20 cellular contexts compared by ENCODE assay signal in the genomic region with DNA sequence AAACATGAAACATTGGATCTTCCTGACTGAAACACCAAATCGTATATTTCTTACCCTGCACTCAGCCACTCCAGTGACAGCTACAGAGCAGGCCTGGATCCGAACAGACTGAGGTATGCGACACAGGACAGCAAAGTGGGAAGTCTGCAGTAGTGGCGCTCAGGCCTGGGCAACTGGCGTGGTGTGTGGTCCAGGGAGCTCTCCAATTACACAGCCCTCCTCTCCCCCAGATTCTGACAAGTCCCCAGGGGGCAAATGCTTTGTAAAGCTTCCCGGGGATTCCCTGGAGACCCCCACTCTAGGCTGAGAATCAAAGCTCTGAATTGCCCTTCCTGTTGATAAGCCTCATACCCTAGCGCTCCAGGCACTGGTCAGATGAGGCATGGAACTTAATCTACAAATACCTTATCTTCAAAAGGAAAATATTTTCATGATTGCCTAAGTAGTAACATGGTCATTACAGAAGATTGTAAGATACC.
DNase-seq lines count a peak whose midpoint lies in the region; ATAC-seq and TF ChIP-seq lines count a peak whose summit lies in the region.
"Had no signal": no experiment of that assay in that cellular context is flagged by ENCODE, and none has a peak within 500 bp of the region (broad histone marks: within the 10 kb centered on the region; RNA-seq: fewer than 3 reads in every experiment).

No MANE protein-coding gene starts in this region.

- H2BK120ac ChIP-seq in neuronal stem cell (ENCODE audit: low read depth, low read length), result no peak overlapping the region

- H4K91ac ChIP-seq in neuronal stem cell (ENCODE audit: low read depth, low read length, poor library complexity), result no peak overlapping the region

- peaks cover 0 to 17% (median 11%) of the 10 kb centered on the region in 10 experiments; a peak in 15 of 20 replicates for H3K4me1 ChIP-seq in BLaER1 treated with 17β-estradiol and CSF1 and Interleukin-3, amounts not matched to agents 10 nM and 100 nM
- peaks cover 22% of the 10 kb centered on the region for H3K4me1 ChIP-seq in endodermal cell (ENCODE audit: control insufficient read depth, insufficient read depth, low read length)
- peaks cover 25 to 38% of the 10 kb centered on the region in 2 donors for H3K4me1 ChIP-seq in neuronal stem cell (ENCODE audit: control insufficient read depth in 2 of 2, insufficient read depth in 1 of 2, low read depth in 1 of 2, low read length in 2 of 2)
- H3K4me1 ChIP-seq in HAP-1, result peaks cover 9% of the 10 kb centered on the region; the same call in 1 of the 2 replicates
- H3K4me1 ChIP-seq: upper lobe of right lung had no signal

- no peak overlapping the region for H3K27ac Mint-ChIP-seq in endodermal cell
- H3K27ac Mint-ChIP-seq: activated CD8-positive, alpha-beta T cell treated with anti-CD3 and anti-CD28 coated beads for 36 hours; activated T-helper 2 cell treated with anti-CD3 and anti-CD28 coated beads, Interferon-gamma antibody, Interleukin-2, Interleukin-4, amounts not matched to agents 10 μg/mL and 5 μg/mL and 100 μg/mL, durations not matched to agents 14 hours and 24 hours and 36 hours; stimulated activated effector memory CD8-positive, alpha-beta T cell treated with anti-CD3 and anti-CD28 coated beads, Interleukin-12 subunit alpha, Interleukin-12 subunit beta, amount 100 ng/mL, for 72 hours had no signal

- DNase-seq in NCI-H1436 treated with DMSO at 0.1 percent for 48 hours (lab: John Stamatoyannopoulos, UW) (peak; percentile 10), endodermal cell (peak; percentile 86), neuronal stem cell (ENCODE audit: low spot score) (peak; percentile 59), DMS79 treated with DMSO at 0.1 percent for 48 hours (lab: John Stamatoyannopoulos, UW) (no peak), RWPE1 (ENCODE audit: low spot score) (no peak), HAP-1 (ENCODE audit: low spot score in 2 of 2) (no peak)
- DNase-seq: activated CD8-positive, alpha-beta T cell treated with anti-CD3 and anti-CD28 coated beads for 36 hours; amniotic stem cell; COR-L47; gastrocnemius medialis; NCI-H1105 treated with DMSO at 0.1 percent for 48 hours; NCI-H446 treated with DMSO at 0.1 percent for 48 hours; OCI-M1; small intestine; upper lobe of right lung had no signal

- H3K14ac ChIP-seq in neuronal stem cell (ENCODE audit: low read length), result no peak overlapping the region

- 0 out of 22 replicates have a peak, but pooled peaks cover 0 to 5% (median 0%) of the 10 kb centered on the region in 11 experiments for H3K9me3 ChIP-seq in BLaER1 treated with 17β-estradiol and CSF1 and Interleukin-3, amounts not matched to agents 10 nM and 100 nM (replicated peaks in 1 of 11)
- H3K9me3 ChIP-seq in endodermal cell (ENCODE audit: control insufficient read depth, low read length) (no peaks in the 10 kb centered on the region), neuronal stem cell (replicated peaks in 1 of 2; ENCODE audit: control insufficient read depth in 2 of 2, insufficient read depth in 1 of 2, low read depth in 1 of 2, low read length in 2 of 2) (no peaks in the 10 kb centered on the region), HAP-1 (no peaks in the 10 kb centered on the region)
- H3K9me3 ChIP-seq: gastrocnemius medialis, upper lobe of right lung had no signal

- H3K36me3 Mint-ChIP-seq in endodermal cell (ENCODE audit: low read depth), result no peaks in the 10 kb centered on the region
- H3K36me3 Mint-ChIP-seq: stimulated activated effector memory CD8-positive, alpha-beta T cell treated with anti-CD3 and anti-CD28 coated beads, Interleukin-12 subunit alpha, Interleukin-12 subunit beta, amount 100 ng/mL, for 72 hours had no signal

- CTCF ChIA-PET in RWPE1 (lab: Yijun Ruan, JAX), result interaction anchor here (1.1 kb wide), 1 partner anchor 502 kb away, joined by 4 read pairs; no protein-coding TSS in a partner anchor

- ATAC-seq in GM19328 (IDR thresholded peaks at IDR 0.05; ENCODE audit: unreplicated experiment), result no peak
- ATAC-seq: activated CD8-positive, alpha-beta T cell treated with anti-CD3 and anti-CD28 coated beads for 36 hours; stimulated activated effector memory CD8-positive, alpha-beta T cell treated with anti-CD3 and anti-CD28 coated beads, Interleukin-12 subunit alpha, Interleukin-12 subunit beta, amount 100 ng/mL, for 72 hours had no signal

- H3K4me3 ChIP-seq in BLaER1 treated with 17β-estradiol and CSF1 and Interleukin-3, amounts not matched to agents 10 nM and 100 nM, result no peak overlapping the region
- H3K4me3 ChIP-seq in endodermal cell (ENCODE audit: low read length) (peak overlapping the region; percentile 30), neuronal stem cell (ENCODE audit: low read length in 2 of 2) (peak overlapping the region in 1 of 2 donors; percentile 43), HAP-1 (no peak overlapping the region)
- H3K4me3 ChIP-seq: gastrocnemius medialis, upper lobe of right lung had no signal

- no peaks in the 10 kb centered on the region for H4K20me1 ChIP-seq in BLaER1 treated with 17β-estradiol and CSF1 and Interleukin-3, amounts not matched to agents 10 nM and 100 nM

- no peak overlapping the region for H2BK12ac ChIP-seq in neuronal stem cell (ENCODE audit: low read length)

- no peak overlapping the region for H2AK5ac ChIP-seq in neuronal stem cell (ENCODE audit: low read depth, low read length)

- no peak overlapping the region for H3K4ac ChIP-seq in neuronal stem cell (ENCODE audit: low read length)

- no peak overlapping the region for H4K8ac ChIP-seq in neuronal stem cell (ENCODE audit: low read depth, low read length)

- H3K27me3 Mint-ChIP-seq in endodermal cell (ENCODE audit: insufficient read depth), result peaks cover 19% of the 10 kb centered on the region

- H3K23ac ChIP-seq in neuronal stem cell (ENCODE audit: low read depth, low read length, poor library complexity), result no peak overlapping the region

- peak overlapping the region; percentile 38 for H3K4me3 Mint-ChIP-seq in endodermal cell
- H3K4me3 Mint-ChIP-seq: activated CD8-positive, alpha-beta T cell treated with anti-CD3 and anti-CD28 coated beads for 36 hours; stimulated activated effector memory CD8-positive, alpha-beta T cell treated with anti-CD3 and anti-CD28 coated beads, Interleukin-12 subunit alpha, Interleukin-12 subunit beta, amount 100 ng/mL, for 72 hours had no signal

- WGBS in endodermal cell (ENCODE audit: insufficient coverage in 1 of 2, insufficient read length in 1 of 2), 2 experiments, result 8 to 19% methylated on average over 2 to 7 of the region's 7 CpGs
- WGBS in neuronal stem cell (ENCODE audit: extremely low coverage in 2 of 2, insufficient read length in 2 of 2, insufficient replicate concordance in 1 of 2), 2 donors, result no CpG with 5 or more reads among the region's 7 CpGs

- H3K18ac ChIP-seq in neuronal stem cell (ENCODE audit: low read length), result no peak overlapping the region

- H2AFZ ChIP-seq in neuronal stem cell (ENCODE audit: low read length), result peak overlapping the region; percentile 54

- H3K27ac ChIP-seq in BLaER1 treated with 17β-estradiol and CSF1 and Interleukin-3, amounts not matched to agents 10 nM and 100 nM, result no peak overlapping the region
- H3K27ac ChIP-seq in endodermal cell (ENCODE audit: low read depth, low read length) (no peak overlapping the region), neuronal stem cell (replicated peaks; ENCODE audit: low read length) (no peak overlapping the region), RWPE1 (no peak overlapping the region)
- H3K27ac ChIP-seq: gastrocnemius medialis, KMS-11 had no signal

- H3K79me1 ChIP-seq in neuronal stem cell (ENCODE audit: low read depth, low read length), result no peaks in the 10 kb centered on the region

- POLR2A ChIA-PET in RWPE1 (lab: Yijun Ruan, JAX; ENCODE audit: low non-redundant PET), result no interaction called here

- peaks cover 41% of the 10 kb centered on the region for H3K4me1 Mint-ChIP-seq in endodermal cell

- TF ChIP-seq CTCF in endodermal cell (conservative IDR thresholded peaks at IDR 0.05) (no peak), RWPE1 (conservative IDR thresholded peaks at IDR 0.05; ENCODE audit: low read depth) (no peak)

- H3K4me2 ChIP-seq in BLaER1 treated with 17β-estradiol and CSF1 and Interleukin-3, amounts not matched to agents 10 nM and 100 nM, result peak overlapping the region in 9 of 11 experiments; percentile 9 to 72 (median 62); a peak in 16 of 22 replicates
- H3K4me2 ChIP-seq in neuronal stem cell (ENCODE audit: insufficient read depth, low read length, poor library complexity, severe bottlenecking), result no peak overlapping the region
- H3K4me2 ChIP-seq: KMS-11 had no signal

- H2BK5ac ChIP-seq in neuronal stem cell (ENCODE audit: low read length), result no peak overlapping the region

- H3K9ac ChIP-seq in BLaER1 treated with 17β-estradiol and CSF1 and Interleukin-3, amounts not matched to agents 10 nM and 100 nM, result no peak overlapping the region
- H3K9ac ChIP-seq in endodermal cell (ENCODE audit: extremely low read depth, low read length, poor library complexity, severe bottlenecking) (no peak overlapping the region), neuronal stem cell (ENCODE audit: low read depth, low read length, poor library complexity) (no peak overlapping the region)
- H3K9ac ChIP-seq: KMS-11 had no signal

- in situ Hi-C loops in HAP-1 (cut with MboI; ENCODE audit: low sequenced_read_pairs), result no loop called here

- no peaks in the 10 kb centered on the region for H3K9me3 Mint-ChIP-seq in endodermal cell
- H3K9me3 Mint-ChIP-seq: activated CD8-positive, alpha-beta T cell treated with anti-CD3 and anti-CD28 coated beads for 36 hours; activated T-helper 2 cell treated with anti-CD3 and anti-CD28 coated beads, Interferon-gamma antibody, Interleukin-2, Interleukin-4, amounts not matched to agents 10 μg/mL and 5 μg/mL and 100 μg/mL, durations not matched to agents 14 hours and 24 hours and 36 hours; stimulated activated effector memory CD8-positive, alpha-beta T cell treated with anti-CD3 and anti-CD28 coated beads, Interleukin-12 subunit alpha, Interleukin-12 subunit beta, amount 100 ng/mL, for 72 hours had no signal

- no peak overlapping the region for H2BK15ac ChIP-seq in neuronal stem cell (ENCODE audit: low read length)

- H3K27me3 ChIP-seq in BLaER1 treated with 17β-estradiol and CSF1 and Interleukin-3, amounts not matched to agents 10 nM and 100 nM, result peaks cover 0 to 16% (median 4%) of the 10 kb centered on the region in 11 experiments; a peak in 10 of 22 replicates
- H3K27me3 ChIP-seq in endodermal cell (ENCODE audit: control insufficient read depth, insufficient read depth, low read length, poor library complexity, severe bottlenecking), result peaks cover 6% of the 10 kb centered on the region
- peaks cover 0 to 4% (median 0%) of the 10 kb centered on the region in 3 experiments for H3K27me3 ChIP-seq in neuronal stem cell (ENCODE audit: control insufficient read depth in 3 of 3, insufficient read depth in 3 of 3, low read depth in 1 of 3, low read length in 3 of 3)
- no peaks in the 10 kb centered on the region for H3K27me3 ChIP-seq in HAP-1 (ENCODE audit: low read depth)
- H3K27me3 ChIP-seq: upper lobe of right lung had no signal

- no peaks in the 10 kb centered on the region for H3K36me3 ChIP-seq in BLaER1 treated with 17β-estradiol and CSF1 and Interleukin-3, amounts not matched to agents 10 nM and 100 nM
- H3K36me3 ChIP-seq in endodermal cell (ENCODE audit: control insufficient read depth, insufficient read depth, low read length), result no peaks in the 10 kb centered on the region
- no peaks in the 10 kb centered on the region for H3K36me3 ChIP-seq in neuronal stem cell (replicated peaks in 1 of 2; ENCODE audit: control insufficient read depth in 2 of 2, insufficient read depth in 2 of 2, low read length in 2 of 2)
- no peaks in the 10 kb centered on the region for H3K36me3 ChIP-seq in HAP-1 (replicated peaks)
- H3K36me3 ChIP-seq: gastrocnemius medialis, upper lobe of right lung had no signal

Comparison
In these comparisons a context has a peak if more than half of its experiments do, and no peak if none do; other contexts are left out.
1. DNase-seq: peak in NCI-H1436 treated with DMSO at 0.1 percent for 48 hours (single experiment), endodermal cell (single experiment) and neuronal stem cell (single experiment); none in DMS79 treated with DMSO at 0.1 percent for 48 hours (single experiment), RWPE1 (single experiment) and HAP-1 (0 of 2).